12 cellular contexts compared by ENCODE assay signal in genomic region chr15:32824777-32825176, GRCh38.
DNase-seq lines count a peak whose midpoint lies in the region; ATAC-seq, FAIRE-seq and TF ChIP-seq lines count a peak whose summit lies in the region.
"Had no signal": no experiment of that assay in that cellular context is flagged by ENCODE, and none has a peak within 500 bp of the region (broad histone marks: within the 10 kb centered on the region; RNA-seq: fewer than 3 reads in every experiment).

No MANE protein-coding gene starts in this region.

- peak overlapping the region in 1 of 2 donors; percentile 25 for H3K9ac ChIP-seq in stomach smooth muscle (ENCODE audit: low read length in 2 of 2)

- DNase-seq in H54 (ENCODE audit: insufficient read length, low spot score) (peak; percentile 52), T1000 (lab: John Stamatoyannopoulos, UW) (peak; percentile 10), fibroblast of pulmonary artery (ENCODE audit: low read depth) (peak; percentile 85), right atrium auricular region (ENCODE audit: low spot score) (no peak), SIG-M5 treated with dmso at 0.1 percent for 504 hours (lab: John Stamatoyannopoulos, UW; ENCODE audit: unreplicated experiment) (no peak)
- no peak for DNase-seq in activated T-cell treated with anti-CD3 and anti-CD28 coated beads, Interleukin-2, amount 50 U/mL, for 4 hours
- DNase-seq: activated CD4-positive, CD25-positive, alpha-beta regulatory T cell treated with anti-CD3 and anti-CD28 coated beads, Interleukin-2, amount 50 U/mL, for 72 hours; DMS79 treated with DMSO at 0.1 percent for 48 hours; NCI-H2171 treated with DMSO at 0.1 percent for 48 hours had no signal

- ATAC-seq in activated T-cell treated with anti-CD3 and anti-CD28 coated beads, Interleukin-2, amount 50 U/mL, for 4 hours: no peak

- no peaks in the 10 kb centered on the region for H3K36me3 ChIP-seq in stomach smooth muscle (ENCODE audit: control insufficient read depth in 2 of 2, insufficient read depth in 2 of 2, low read length in 2 of 2)
- no peaks in the 10 kb centered on the region for H3K36me3 ChIP-seq in right atrium auricular region

- H3K36me3 Mint-ChIP-seq in activated T-cell treated with anti-CD3 and anti-CD28 coated beads, Interleukin-2, amount 50 U/mL, for 4 hours (ENCODE audit: insufficient read depth): no peaks in the 10 kb centered on the region
- H3K36me3 Mint-ChIP-seq: IgD-negative memory B cell had no signal

- H3K4me1 ChIP-seq in stomach smooth muscle (ENCODE audit: control insufficient read depth, insufficient read depth, low read length) (peaks cover 3% of the 10 kb centered on the region), right atrium auricular region (no peaks in the 10 kb centered on the region)

- H3K27me3 ChIP-seq in stomach smooth muscle (ENCODE audit: control insufficient read depth in 1 of 2, insufficient read depth in 2 of 2, low read length in 2 of 2): no peaks in the 10 kb centered on the region
- no peaks in the 10 kb centered on the region for H3K27me3 ChIP-seq in right atrium auricular region

- H3K9me3 ChIP-seq in stomach smooth muscle (ENCODE audit: control insufficient read depth in 2 of 2, low read length in 2 of 2): no peaks in the 10 kb centered on the region
- no peaks in the 10 kb centered on the region for H3K9me3 ChIP-seq in right atrium auricular region

- H3K9me3 Mint-ChIP-seq in activated T-cell treated with anti-CD3 and anti-CD28 coated beads, Interleukin-2, amount 50 U/mL, for 4 hours: no peaks in the 10 kb centered on the region
- H3K9me3 Mint-ChIP-seq: dendritic cell treated with granulocyte-macrophage colony-stimulating factor and Interleukin-4, amounts not matched to agents 40 ng/mL and 50 ng/mL, for 4 days; IgD-negative memory B cell had no signal

- TF ChIP-seq CTCF in fibroblast of pulmonary artery (IDR thresholded peaks at IDR 0.05; ENCODE audit: low read length, missing control alignments) (no peak), right atrium auricular region (IDR thresholded peaks at IDR 0.05) (no peak)

- peaks cover 9% of the 10 kb centered on the region for H3K27me3 Mint-ChIP-seq in activated T-cell treated with anti-CD3 and anti-CD28 coated beads, Interleukin-2, amount 50 U/mL, for 4 hours (ENCODE audit: low read depth)
- H3K27me3 Mint-ChIP-seq: dendritic cell treated with granulocyte-macrophage colony-stimulating factor and Interleukin-4, amounts not matched to agents 40 ng/mL and 50 ng/mL, for 4 days had no signal

- TF ChIP-seq POLR2A in H54 (IDR thresholded peaks at IDR 0.05; ENCODE audit: low read depth, low read length): no peak

- H3K4me3 Mint-ChIP-seq in activated T-cell treated with anti-CD3 and anti-CD28 coated beads, Interleukin-2, amount 50 U/mL, for 4 hours: no peak overlapping the region
- H3K4me3 Mint-ChIP-seq: dendritic cell treated with granulocyte-macrophage colony-stimulating factor and Interleukin-4, amounts not matched to agents 40 ng/mL and 50 ng/mL, for 4 days; IgD-negative memory B cell had no signal

- no peak overlapping the region for H3K27ac ChIP-seq in stomach smooth muscle (ENCODE audit: low read length)
- H3K27ac ChIP-seq in right atrium auricular region: no peak overlapping the region

- H3K4me3 ChIP-seq in fibroblast of pulmonary artery (replicated peaks; ENCODE audit: low read depth, low read length): peak overlapping the region; percentile 23
- H3K4me3 ChIP-seq in stomach smooth muscle (ENCODE audit: low read length in 2 of 2): peak overlapping the region; percentile 23 to 51
- no peak overlapping the region for H3K4me3 ChIP-seq in right atrium auricular region

- H3K4me1 Mint-ChIP-seq in activated T-cell treated with anti-CD3 and anti-CD28 coated beads, Interleukin-2, amount 50 U/mL, for 4 hours (ENCODE audit: low read depth): no peaks in the 10 kb centered on the region

- peak; percentile 71 for FAIRE-seq in H54 (lab: Jason Lieb, UNC)

Comparison
In these comparisons a context has a peak if more than half of its experiments do, and no peak if none do; other contexts are left out.
1. DNase-seq: peak in H54 (single experiment), T1000 (single experiment) and fibroblast of pulmonary artery (single experiment); none in activated T-cell treated with anti-CD3 and anti-CD28 coated beads, Interleukin-2, amount 50 U/mL, for 4 hours (single experiment), right atrium auricular region (single experiment) and SIG-M5 treated with dmso at 0.1 percent for 504 hours (single experiment).
2. H3K4me3 ChIP-seq: peak in fibroblast of pulmonary artery (single experiment) and stomach smooth muscle (2 of 2); none in right atrium auricular region (0 of 2).